Comparison of ENCODE assay signal across 8 cellular contexts in genomic region chr19:41298327-41298964, GRCh38. TPM values are rescaled to one million over a fixed set of nuclear protein-coding genes. Genes with fewer than 3 reads are reported as not detected.
DNase-seq lines count a peak whose midpoint lies in the region; ATAC-seq and TF ChIP-seq lines count a peak whose summit lies in the region.

No MANE protein-coding gene starts in this region.

- H3K4me1 ChIP-seq in BLaER1 (peaks cover 92% of the 10 kb centered on the region), esophagus muscularis mucosa (peaks cover 53 to 67% (median 60%) of the 10 kb centered on the region in 4 donors), A673 (ENCODE audit: insufficient read depth, low read length, poor library complexity, severe bottlenecking) (no peaks in the 10 kb centered on the region)

- DNase-seq in T-helper 22 cell (ENCODE audit: low read depth) = peak; percentile 70
- DNase-seq in esophagus muscularis mucosa (ENCODE audit: extremely low spot score) = no peak
- DNase-seq in A673 (ENCODE audit: low spot score) = no peak

- H3K4me1 Mint-ChIP-seq in nephron = peaks cover 42% of the 10 kb centered on the region

- CTCF ChIA-PET in A673 (lab: Charles Lee) = no interaction called here

- H3K36me3 Mint-ChIP-seq in nephron (ENCODE audit: low read depth) = peaks cover 90% of the 10 kb centered on the region

- TF ChIP-seq EP300 in esophagus muscularis mucosa (IDR thresholded peaks at IDR 0.05) = no peak

- peak overlapping the region; percentile 77 for H3K4me2 ChIP-seq in BLaER1

- peak overlapping the region; percentile 69 to 87 (median 76) for H3K27ac Mint-ChIP-seq in nephron

- no peak overlapping the region for H3K4me3 ChIP-seq in BLaER1
- no peak overlapping the region for H3K4me3 ChIP-seq in esophagus muscularis mucosa
- no peak overlapping the region for H3K4me3 ChIP-seq in A673 (ENCODE audit: low read depth, low read length, poor library complexity, severe bottlenecking)

- BruUV-seq in A673 (replicated peaks; lab: Mats Ljungman, UMichigan) = no TSS peak

- H3K27me3 Mint-ChIP-seq in nephron (ENCODE audit: low read depth) = no peaks in the 10 kb centered on the region

- no peaks in the 10 kb centered on the region for H3K9me3 Mint-ChIP-seq in nephron

- H3K27ac ChIP-seq in BLaER1 (peak overlapping the region; percentile 80), esophagus muscularis mucosa (replicated peaks in 1 of 4) (peak overlapping the region; percentile 81 to 86 (median 84)), A673 (ENCODE audit: low read depth, low read length, poor library complexity, severe bottlenecking) (no peak overlapping the region)

- TF ChIP-seq CTCF in esophagus muscularis mucosa (IDR thresholded peaks at IDR 0.05) (no peak), nephron (IDR thresholded peaks at IDR 0.05; ENCODE audit: unreplicated experiment in 3 of 3) (no peak), A673 (conservative IDR thresholded peaks at IDR 0.05; ENCODE audit: low read depth, low read length) (no peak)

- POLR2A ChIA-PET in A673 (lab: Charles Lee; ENCODE audit: low non-redundant PET) = no interaction called here

- TF ChIP-seq POLR2A in esophagus muscularis mucosa (IDR thresholded peaks at IDR 0.05; ENCODE audit: low read depth) = no peak

- peak overlapping the region in 1 of 3 experiments; percentile 54 for H3K4me3 Mint-ChIP-seq in nephron

- 14% methylated on average over 4 of the region's 4 CpGs for WGBS in esophagus muscularis mucosa

- peak; percentile 28 for ATAC-seq in GM21529 (IDR thresholded peaks at IDR 0.05; ENCODE audit: unreplicated experiment)
- no peak for ATAC-seq in HG03439 (IDR thresholded peaks at IDR 0.05; ENCODE audit: unreplicated experiment)
- no peak for ATAC-seq in GM18909 (IDR thresholded peaks at IDR 0.05; ENCODE audit: poor library complexity, unreplicated experiment)

- peaks cover 100% of the 10 kb centered on the region for H4K20me1 ChIP-seq in BLaER1

- intact Hi-C loops in esophagus muscularis mucosa (cut with DNase I) (no loop called here), A673 (cut with micrococcal nuclease; ENCODE audit: unreplicated experiment) (no loop called here)

- H3K36me3 ChIP-seq in BLaER1 (peaks cover 94% of the 10 kb centered on the region), esophagus muscularis mucosa (peaks cover 44 to 86% (median 74%) of the 10 kb centered on the region in 4 donors), A673 (ENCODE audit: insufficient read depth, low read length, poor library complexity, severe bottlenecking) (peaks cover 99% of the 10 kb centered on the region)

- no peaks in the 10 kb centered on the region for H3K27me3 ChIP-seq in BLaER1
- H3K27me3 ChIP-seq in esophagus muscularis mucosa = no peaks in the 10 kb centered on the region
- no peaks in the 10 kb centered on the region for H3K27me3 ChIP-seq in A673 (replicated peaks; ENCODE audit: insufficient read depth, low read depth, low read length, poor library complexity)

- peak overlapping the region; percentile 25 for H3K9ac ChIP-seq in BLaER1

- H3K9me3 ChIP-seq in BLaER1 (no peaks in the 10 kb centered on the region), esophagus muscularis mucosa (no peaks in the 10 kb centered on the region), A673 (ENCODE audit: low read depth, low read length, poor library complexity, severe bottlenecking) (no peaks in the 10 kb centered on the region)

RNA-seq across cellular contexts. Expression of gene CCDC97, which starts 11.5 kb away (rescaled TPM):
- total RNA-seq in esophagus muscularis mucosa (10 to 100 TPM; 11.6 to 21.2 (median 14.8) TPM), A673 (2021) (40.8 and 41.8 TPM in 2 replicates)

RNA-seq across cellular contexts. Expression of gene HNRNPUL1, which starts 34.3 kb away (rescaled TPM):
- total RNA-seq in esophagus muscularis mucosa (100 to 1,000 TPM; 148 to 207 (median 179) TPM), A673 (2021) (342 and 344 TPM in 2 replicates)

RNA-seq across cellular contexts. Expression of gene TGFB1, which starts 55.3 kb away (rescaled TPM):
- total RNA-seq in esophagus muscularis mucosa (10 to 100 TPM; 29.8 to 52.4 (median 31.8) TPM), A673 (2021) (92.4 and 102 TPM in 2 replicates)
